ENCODE assay signal across 8 cellular contexts in the genomic region with DNA sequence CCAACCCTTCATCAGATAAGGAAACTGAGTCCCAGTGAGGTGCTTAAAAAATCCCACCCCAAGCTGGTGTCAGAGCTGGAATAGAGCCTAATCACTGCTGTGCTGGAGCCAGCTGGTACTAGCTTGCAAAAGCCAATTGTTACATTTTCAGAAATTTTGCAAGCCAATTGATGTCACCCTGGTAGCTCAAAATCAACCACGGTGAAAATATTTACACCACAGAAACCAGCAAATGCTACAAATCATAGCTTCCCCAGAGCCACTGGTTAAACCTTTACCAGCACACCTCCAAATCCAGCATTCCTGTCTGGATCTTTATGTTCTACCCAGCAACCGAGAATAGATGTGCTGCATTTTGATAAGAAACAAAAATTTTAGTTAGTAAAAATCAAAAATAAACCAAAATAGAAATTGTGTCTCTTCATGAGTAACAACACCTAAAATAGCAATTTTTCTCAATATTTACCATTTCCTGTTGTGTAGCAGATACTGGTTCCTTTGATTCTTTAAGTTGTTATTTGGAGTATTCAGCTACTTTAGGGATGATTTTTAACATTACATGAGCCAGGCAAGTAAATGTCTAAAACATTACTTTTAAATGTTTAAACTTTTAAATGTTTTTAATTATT. TPM values are rescaled to one million over a fixed set of nuclear protein-coding genes. Genes with fewer than 3 reads are reported as not detected.
DNase-seq lines count a peak whose midpoint lies in the region; ATAC-seq and TF ChIP-seq lines count a peak whose summit lies in the region.

No MANE protein-coding gene starts in this region.

- H3K4me3 ChIP-seq in HUES64 (ENCODE audit: low read length), result peak overlapping the region; percentile 7; the same call in 1 of the 2 replicates
- no peak overlapping the region for H3K4me3 ChIP-seq in colonic mucosa

- H3K36me3 ChIP-seq in HUES64 (ENCODE audit: insufficient read depth, low read length) (peaks cover 14% of the 10 kb centered on the region; the same call in 1 of the 2 replicates), colonic mucosa (no peaks in the 10 kb centered on the region)

- WGBS in HUES64, result 29% methylated on average over 1 of the region's 2 CpGs

- H3K27me3 ChIP-seq in HUES64 (ENCODE audit: insufficient read depth, low read length) (no peaks in the 10 kb centered on the region), colonic mucosa (no peaks in the 10 kb centered on the region)

- peak; percentile 7 for DNase-seq in GM10266 (ENCODE audit: extremely low spot score)
- DNase-seq in colonic mucosa, result no peak
- peak; percentile 7 for DNase-seq in occipital lobe (lab: John Stamatoyannopoulos, UW)
- DNase-seq in NCI-H510A treated with DMSO at 0.1 percent for 48 hours (lab: John Stamatoyannopoulos, UW), result no peak
- no peak for DNase-seq in NCI-H2227 treated with DMSO at 0.1 percent for 48 hours (lab: John Stamatoyannopoulos, UW)
- DNase-seq in SK-N-DZ (ENCODE audit: low spot score), result no peak

- peak; percentile 64 for ATAC-seq in GM21576 (IDR thresholded peaks at IDR 0.05; ENCODE audit: unreplicated experiment)

- TF ChIP-seq CTCF in GM10266 (IDR thresholded peaks at IDR 0.05; ENCODE audit: control insufficient read depth, insufficient read depth, low read depth, missing control alignments), result no peak
- TF ChIP-seq CTCF in colonic mucosa (IDR thresholded peaks at IDR 0.05), result no peak

- no peak overlapping the region for H3K9ac ChIP-seq in HUES64 (ENCODE audit: low read depth, low read length)
- no peak overlapping the region for H3K9ac ChIP-seq in colonic mucosa (ENCODE audit: low read depth in 2 of 2, low read length in 2 of 2)

- H3K27ac ChIP-seq in HUES64 (ENCODE audit: low read depth, low read length) (peak overlapping the region; percentile 66; the same call in 1 of the 2 replicates), colonic mucosa (peak overlapping the region; percentile 53)

- H3K4me1 ChIP-seq in HUES64 (ENCODE audit: insufficient read depth, low read length) (peaks cover 28% of the 10 kb centered on the region), colonic mucosa (peaks cover 6% of the 10 kb centered on the region)

- intact Hi-C loops in colonic mucosa (cut with DNase I), result loop anchor here (10.0 kb wide), 1 partner anchor 310 kb away; a partner anchor contains a TSS

- H3K9me3 ChIP-seq in HUES64 (ENCODE audit: insufficient read depth, low read depth, low read length) (no peaks in the 10 kb centered on the region), colonic mucosa (no peaks in the 10 kb centered on the region)

RNA-seq across cellular contexts. Expression of a gene that starts 7.2 kb away (rescaled TPM):
- polyA plus RNA-seq in HUES64 (2013, experiment 1 of 2), result 2.0 TPM
- polyA plus RNA-seq in HUES64 (2013, experiment 2 of 2), result 2.6 TPM
- total RNA-seq in colonic mucosa (1 to 10 TPM in 1 of 2 donors, under 1 TPM in 1; 0.74 to 1.1 TPM), occipital lobe (17.3 TPM)
- polyA plus RNA-seq in SK-N-DZ (2014; cell fraction: cytosol; rRNA removed), result 3.6 and 5.4 TPM in 2 replicates
- polyA plus RNA-seq in SK-N-DZ (2014; cell fraction: nucleus; rRNA removed), result 3.9 and 4.0 TPM in 2 replicates

Comparison
In these comparisons a context has a peak if more than half of its experiments do, and no peak if none do; other contexts are left out.
1. DNase-seq: peak in GM10266 (single experiment) and occipital lobe (single experiment); none in colonic mucosa (single experiment), NCI-H510A treated with DMSO at 0.1 percent for 48 hours (single experiment), NCI-H2227 treated with DMSO at 0.1 percent for 48 hours (single experiment) and SK-N-DZ (single experiment).